1 cellular context compared by ENCODE assay signal in the genomic region with DNA sequence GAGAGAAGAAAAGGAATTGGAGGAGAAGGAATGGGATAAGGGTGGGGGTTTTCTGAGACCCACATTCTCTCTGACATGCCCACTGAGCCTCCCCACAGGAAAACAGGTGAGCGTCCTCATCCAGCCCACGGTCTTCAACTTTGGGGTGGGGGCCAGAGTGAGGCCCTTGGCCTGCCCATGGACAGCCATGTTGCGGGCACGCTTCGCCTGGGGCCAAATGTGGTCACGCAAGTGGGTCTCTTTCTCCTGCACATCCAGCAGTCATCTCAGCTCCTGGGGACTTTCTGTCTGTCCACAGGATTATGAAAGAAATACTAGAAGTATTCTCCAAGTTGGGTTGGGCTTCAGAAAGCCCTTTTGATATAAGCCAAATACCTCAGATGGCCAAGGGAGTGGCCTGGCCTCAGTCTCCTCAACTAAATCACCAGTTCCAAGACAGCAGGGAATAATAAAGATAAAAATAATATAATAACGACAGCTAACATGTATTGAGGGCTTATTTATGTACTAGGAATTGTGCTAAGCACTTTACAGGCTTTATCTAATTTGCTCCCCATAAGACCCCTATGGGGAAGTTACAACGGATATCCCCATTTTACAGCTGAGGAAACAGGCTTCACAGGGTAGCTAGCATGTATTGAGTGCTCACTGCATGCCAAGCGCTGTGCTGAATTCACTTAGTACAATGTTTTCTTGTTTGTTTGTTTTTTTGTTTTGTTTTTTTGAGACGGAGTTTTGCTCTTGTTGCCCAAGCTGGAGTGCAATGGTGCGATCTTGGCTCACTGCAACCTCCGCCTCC.
TF ChIP-seq lines count a peak whose summit lies in the region.

No MANE protein-coding gene starts in this region.

TF ChIP-seq in GM23338, 12 proteins besides CTCF, POLR2A, EP300 and RAD21 (continued from another document):
- TF ChIP-seq, protein P1, sequence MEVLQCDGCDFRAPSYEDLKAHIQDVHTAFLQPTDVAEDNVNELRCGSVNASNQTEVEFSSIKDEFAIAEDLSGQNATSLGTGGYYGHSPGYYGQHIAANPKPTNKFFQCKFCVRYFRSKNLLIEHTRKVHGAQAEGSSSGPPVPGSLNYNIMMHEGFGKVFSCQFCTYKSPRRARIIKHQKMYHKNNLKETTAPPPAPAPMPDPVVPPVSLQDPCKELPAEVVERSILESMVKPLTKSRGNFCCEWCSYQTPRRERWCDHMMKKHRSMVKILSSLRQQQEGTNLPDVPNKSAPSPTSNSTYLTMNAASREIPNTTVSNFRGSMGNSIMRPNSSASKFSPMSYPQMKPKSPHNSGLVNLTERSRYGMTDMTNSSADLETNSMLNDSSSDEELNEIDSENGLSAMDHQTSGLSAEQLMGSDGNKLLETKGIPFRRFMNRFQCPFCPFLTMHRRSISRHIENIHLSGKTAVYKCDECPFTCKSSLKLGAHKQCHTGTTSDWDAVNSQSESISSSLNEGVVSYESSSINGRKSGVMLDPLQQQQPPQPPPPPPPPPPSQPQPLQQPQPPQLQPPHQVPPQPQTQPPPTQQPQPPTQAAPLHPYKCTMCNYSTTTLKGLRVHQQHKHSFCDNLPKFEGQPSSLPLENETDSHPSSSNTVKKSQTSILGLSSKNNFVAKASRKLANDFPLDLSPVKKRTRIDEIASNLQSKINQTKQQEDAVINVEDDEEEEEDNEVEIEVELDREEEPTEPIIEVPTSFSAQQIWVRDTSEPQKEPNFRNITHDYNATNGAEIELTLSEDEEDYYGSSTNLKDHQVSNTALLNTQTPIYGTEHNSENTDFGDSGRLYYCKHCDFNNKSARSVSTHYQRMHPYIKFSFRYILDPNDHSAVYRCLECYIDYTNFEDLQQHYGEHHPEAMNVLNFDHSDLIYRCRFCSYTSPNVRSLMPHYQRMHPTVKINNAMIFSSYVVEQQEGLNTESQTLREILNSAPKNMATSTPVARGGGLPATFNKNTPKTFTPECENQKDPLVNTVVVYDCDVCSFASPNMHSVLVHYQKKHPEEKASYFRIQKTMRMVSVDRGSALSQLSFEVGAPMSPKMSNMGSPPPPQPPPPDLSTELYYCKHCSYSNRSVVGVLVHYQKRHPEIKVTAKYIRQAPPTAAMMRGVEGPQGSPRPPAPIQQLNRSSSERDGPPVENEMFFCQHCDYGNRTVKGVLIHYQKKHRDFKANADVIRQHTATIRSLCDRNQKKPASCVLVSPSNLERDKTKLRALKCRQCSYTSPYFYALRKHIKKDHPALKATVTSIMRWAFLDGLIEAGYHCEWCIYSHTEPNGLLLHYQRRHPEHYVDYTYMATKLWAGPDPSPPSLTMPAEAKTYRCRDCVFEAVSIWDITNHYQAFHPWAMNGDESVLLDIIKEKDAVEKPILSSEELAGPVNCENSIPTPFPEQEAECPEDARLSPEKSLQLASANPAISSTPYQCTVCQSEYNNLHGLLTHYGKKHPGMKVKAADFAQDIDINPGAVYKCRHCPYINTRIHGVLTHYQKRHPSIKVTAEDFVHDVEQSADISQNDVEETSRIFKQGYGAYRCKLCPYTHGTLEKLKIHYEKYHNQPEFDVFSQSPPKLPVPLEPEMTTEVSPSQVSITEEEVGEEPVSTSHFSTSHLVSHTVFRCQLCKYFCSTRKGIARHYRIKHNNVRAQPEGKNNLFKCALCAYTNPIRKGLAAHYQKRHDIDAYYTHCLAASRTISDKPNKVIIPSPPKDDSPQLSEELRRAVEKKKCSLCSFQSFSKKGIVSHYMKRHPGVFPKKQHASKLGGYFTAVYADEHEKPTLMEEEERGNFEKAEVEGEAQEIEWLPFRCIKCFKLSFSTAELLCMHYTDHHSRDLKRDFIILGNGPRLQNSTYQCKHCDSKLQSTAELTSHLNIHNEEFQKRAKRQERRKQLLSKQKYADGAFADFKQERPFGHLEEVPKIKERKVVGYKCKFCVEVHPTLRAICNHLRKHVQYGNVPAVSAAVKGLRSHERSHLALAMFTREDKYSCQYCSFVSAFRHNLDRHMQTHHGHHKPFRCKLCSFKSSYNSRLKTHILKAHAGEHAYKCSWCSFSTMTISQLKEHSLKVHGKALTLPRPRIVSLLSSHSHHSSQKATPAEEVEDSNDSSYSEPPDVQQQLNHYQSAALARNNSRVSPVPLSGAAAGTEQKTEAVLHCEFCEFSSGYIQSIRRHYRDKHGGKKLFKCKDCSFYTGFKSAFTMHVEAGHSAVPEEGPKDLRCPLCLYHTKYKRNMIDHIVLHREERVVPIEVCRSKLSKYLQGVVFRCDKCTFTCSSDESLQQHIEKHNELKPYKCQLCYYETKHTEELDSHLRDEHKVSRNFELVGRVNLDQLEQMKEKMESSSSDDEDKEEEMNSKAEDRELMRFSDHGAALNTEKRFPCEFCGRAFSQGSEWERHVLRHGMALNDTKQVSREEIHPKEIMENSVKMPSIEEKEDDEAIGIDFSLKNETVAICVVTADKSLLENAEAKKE (CRISPR knock-in tag; IDR thresholded peaks at IDR 0.05), result no peak
- no peak for TF ChIP-seq EZH2 (IDR thresholded peaks at IDR 0.05; ENCODE audit: low read depth, unreplicated experiment)
